ENCODE assay signal across 22 cellular contexts in genomic region chr11:617248-617911, GRCh38. TPM values are rescaled to one million over a fixed set of nuclear protein-coding genes. Genes with fewer than 3 reads are reported as not detected.
"Had no signal": no experiment of that assay in that cellular context is flagged by ENCODE, and none has a peak within 500 bp of the region (broad histone marks: within the 10 kb centered on the region; RNA-seq: fewer than 3 reads in every experiment).

No MANE protein-coding gene starts in this region.

- H3K36me3 ChIP-seq: prostate gland had no signal

- H3K4me3 Mint-ChIP-seq: activated CD4-positive, alpha-beta memory T cell treated with anti-CD3 and anti-CD28 coated beads for 36 hours; activated CD8-positive, alpha-beta memory T cell treated with anti-CD3 and anti-CD28 coated beads, Interleukin-2, amount 10 ng/mL, durations not matched to agents 7 days and 5 days; stimulated activated naive CD8-positive, alpha-beta T cell treated with anti-CD3 and anti-CD28 coated beads, Interleukin-15, amount 100 ng/mL, for 72 hours; type B pancreatic cell had no signal

- H3K27ac ChIP-seq: prostate gland, SK-N-MC had no signal

- H3K9me3 ChIP-seq: prostate gland had no signal

- H3K27me3 Mint-ChIP-seq: activated CD4-positive, alpha-beta memory T cell treated with anti-CD3 and anti-CD28 coated beads for 36 hours; activated CD8-positive, alpha-beta memory T cell treated with anti-CD3 and anti-CD28 coated beads, Interleukin-2, amount 10 ng/mL, durations not matched to agents 7 days and 5 days; natural killer cell treated with Interleukin-12 subunit alpha and Interleukin-12 subunit beta and Interleukin-15 and Interleukin-18, amount 100 ng/mL, for 72 hours; stimulated activated naive CD8-positive, alpha-beta T cell treated with anti-CD3 and anti-CD28 coated beads, Interleukin-15, amount 100 ng/mL, for 72 hours; type B pancreatic cell had no signal

- H3K4me3 ChIP-seq: prostate gland, SK-N-MC had no signal

- H3K27ac Mint-ChIP-seq: activated CD4-positive, alpha-beta memory T cell treated with anti-CD3 and anti-CD28 coated beads for 36 hours had no signal

- ATAC-seq: activated CD4-positive, CD25-positive, alpha-beta regulatory T cell treated with anti-CD3 and anti-CD28 coated beads, Interleukin-2, amount 50 U/mL, for 24 hours; activated CD8-positive, alpha-beta memory T cell treated with anti-CD3 and anti-CD28 coated beads, Interleukin-2, amount 10 ng/mL, durations not matched to agents 7 days and 5 days; activated naive CD4-positive, alpha-beta T cell treated with anti-CD3 and anti-CD28 coated beads, Interleukin-2, amount 50 U/mL, for 72 hours; activated T-cell treated with anti-CD3 and anti-CD28 coated beads, Interleukin-2, amount 50 U/mL, for 4 hours; esophagus mucosa; natural killer cell treated with Interleukin-12 subunit alpha and Interleukin-12 subunit beta and Interleukin-15 and Interleukin-18, amount 100 ng/mL, for 72 hours; sciatic nerve; stimulated activated naive CD8-positive, alpha-beta T cell treated with anti-CD3 and anti-CD28 coated beads, Interleukin-15, amount 100 ng/mL, for 72 hours had no signal

- H3K36me3 Mint-ChIP-seq: natural killer cell treated with Interleukin-12 subunit alpha and Interleukin-12 subunit beta and Interleukin-15 and Interleukin-18, amount 100 ng/mL, for 72 hours; type B pancreatic cell had no signal

- DNase-seq: activated CD4-positive, alpha-beta memory T cell treated with anti-CD3 and anti-CD28 coated beads for 36 hours; activated CD8-positive, alpha-beta memory T cell treated with anti-CD3 and anti-CD28 coated beads, Interleukin-2, amount 10 ng/mL, durations not matched to agents 7 days and 5 days; activated gamma-delta T cell; activated T-cell treated with anti-CD3 and anti-CD28 coated beads, Interleukin-2, amount 50 U/mL, for 4 hours; amniotic stem cell; caudate nucleus; islet precursor cell; mesendoderm; occipital lobe; stimulated activated CD4-positive, alpha-beta T cell treated with anti-CD3 and anti-CD28 coated beads, Interleukin-1b, Interleukin-23, amount 100 ng/mL, for 48 hours; stimulated activated naive CD8-positive, alpha-beta T cell treated with anti-CD3 and anti-CD28 coated beads, Interleukin-15, amount 100 ng/mL, for 72 hours; T-helper 9 cell had no signal

RNA-seq across cellular contexts. Expression of gene CDHR5, which starts 7.4 kb away (rescaled TPM):
- total RNA-seq: activated CD4-positive, alpha-beta memory T cell treated with anti-CD3 and anti-CD28 coated beads for 36 hours; activated CD8-positive, alpha-beta memory T cell treated with anti-CD3 and anti-CD28 coated beads, Interleukin-2, amount 10 ng/mL, durations not matched to agents 7 days and 5 days; activated naive CD4-positive, alpha-beta T cell treated with anti-CD3 and anti-CD28 coated beads, Interleukin-2, amount 50 U/mL, for 72 hours; activated T-cell treated with anti-CD3 and anti-CD28 coated beads, Interleukin-2, amount 50 U/mL, for 4 hours; esophagus mucosa; natural killer cell treated with Interleukin-12 subunit alpha and Interleukin-12 subunit beta and Interleukin-15 and Interleukin-18, amount 100 ng/mL, for 72 hours; occipital lobe; sciatic nerve; temporal lobe had no signal

RNA-seq across cellular contexts. Expression of gene SCT, which starts 9.6 kb away (rescaled TPM):
- total RNA-seq: activated CD4-positive, alpha-beta memory T cell treated with anti-CD3 and anti-CD28 coated beads for 36 hours; activated CD8-positive, alpha-beta memory T cell treated with anti-CD3 and anti-CD28 coated beads, Interleukin-2, amount 10 ng/mL, durations not matched to agents 7 days and 5 days; activated naive CD4-positive, alpha-beta T cell treated with anti-CD3 and anti-CD28 coated beads, Interleukin-2, amount 50 U/mL, for 72 hours; activated T-cell treated with anti-CD3 and anti-CD28 coated beads, Interleukin-2, amount 50 U/mL, for 4 hours; esophagus mucosa; liver; natural killer cell treated with Interleukin-12 subunit alpha and Interleukin-12 subunit beta and Interleukin-15 and Interleukin-18, amount 100 ng/mL, for 72 hours; occipital lobe; prostate gland; sciatic nerve; temporal lobe had no signal

RNA-seq across cellular contexts. Expression of gene DRD4, which starts 19.7 kb away (rescaled TPM):
- total RNA-seq: liver, temporal lobe had no signal
